In the genomic region with DNA sequence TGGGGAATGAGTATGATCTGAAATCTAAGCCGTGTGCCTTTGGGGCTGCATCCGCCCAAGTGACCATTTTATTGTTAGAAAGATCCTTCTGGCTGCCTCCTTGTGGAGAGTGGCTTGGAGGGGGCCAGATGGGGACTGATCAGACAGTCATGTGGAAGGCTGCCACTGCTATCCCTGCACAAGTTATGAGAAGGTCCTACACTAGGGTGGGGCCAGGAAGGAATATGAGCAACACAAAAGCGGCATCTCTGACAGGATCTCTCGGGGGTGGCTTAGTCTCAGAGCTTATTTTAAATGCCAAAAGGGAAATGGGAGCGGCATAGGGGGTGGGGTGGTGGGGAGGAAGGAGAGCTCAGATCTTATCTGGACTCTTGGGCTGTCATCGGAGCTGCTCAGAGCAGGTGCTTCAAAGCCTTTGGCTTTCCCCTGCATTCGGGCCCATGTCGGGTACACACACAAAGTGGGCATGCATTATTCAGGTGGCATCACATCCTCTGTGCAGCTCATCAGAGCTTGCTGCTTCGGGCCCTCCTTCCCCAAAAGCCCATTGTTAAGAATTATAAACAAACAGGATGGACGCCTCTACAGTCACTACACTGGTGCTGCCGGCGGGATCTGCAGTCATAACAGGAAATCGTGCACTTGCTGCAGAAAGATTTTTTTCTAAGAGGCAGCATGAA, we compare ENCODE assay signal across 9 cellular contexts.
A peak's percentile ranks its signal among the peaks of the same experiment; 100 is the strongest.
DNase-seq lines count a peak whose midpoint lies in the region; ATAC-seq and TF ChIP-seq lines count a peak whose summit lies in the region.
"Had no signal": no experiment of that assay in that cellular context is flagged by ENCODE, and none has a peak within 500 bp of the region (broad histone marks: within the 10 kb centered on the region; RNA-seq: fewer than 3 reads in every experiment).

No MANE protein-coding gene starts in this region.

- H3K27ac ChIP-seq in thyroid gland = no peak overlapping the region

- H3K4me1 ChIP-seq in thyroid gland = no peaks in the 10 kb centered on the region

- no peaks in the 10 kb centered on the region for H3K27me3 Mint-ChIP-seq in natural killer cell (ENCODE audit: low read depth in 2 of 2)

- no peaks in the 10 kb centered on the region for H3K9me3 ChIP-seq in thyroid gland

- peaks cover 3 to 4% of the 10 kb centered on the region in 2 donors for H3K9me3 Mint-ChIP-seq in natural killer cell

- intact Hi-C loops in natural killer cell (cut with micrococcal nuclease) (loop anchor here (5.0 kb wide), 1 partner anchor 145 kb away; no protein-coding TSS in a partner anchor), thyroid gland (cut with DNase I) (no loop called here)

- TF ChIP-seq POLR2A in thyroid gland (IDR thresholded peaks at IDR 0.05) = no peak

- no peak overlapping the region for H3K4me3 ChIP-seq in thyroid gland (replicated peaks in 1 of 3)
- H3K4me3 ChIP-seq: K562 had no signal

- H3K4me3 Mint-ChIP-seq in natural killer cell = no peak overlapping the region

- peak; percentile 44 for DNase-seq in activated CD4-positive, CD25-positive, alpha-beta regulatory T cell treated with anti-CD3 and anti-CD28 coated beads, Interleukin-2, amount 50 U/mL, for 72 hours
- DNase-seq in activated T-helper 1 cell treated with Interleukin-2 at 50 U/mL for 16 hours (ENCODE audit: low read depth) = peak; percentile 66
- DNase-seq in natural killer cell = peak; percentile 34
- DNase-seq in stimulated activated naive CD8-positive, alpha-beta T cell treated with anti-CD3 and anti-CD28 coated beads, Interleukin-15, Interleukin-2, amounts not matched to agents 100 U/mL and 50 U/mL, for 24 hours = peak; percentile 30
- no peak for DNase-seq in omental fat pad (ENCODE audit: low spot score)
- DNase-seq in thyroid gland = no peak
- DNase-seq in amniotic stem cell (lab: John Stamatoyannopoulos, UW) = no peak
- DNase-seq: NCI-H526 had no signal

- no peak overlapping the region for H3K27ac Mint-ChIP-seq in natural killer cell

- TF ChIP-seq CTCF in natural killer cell (IDR thresholded peaks at IDR 0.05) (no peak), omental fat pad (IDR thresholded peaks at IDR 0.05) (no peak), thyroid gland (IDR thresholded peaks at IDR 0.05) (no peak)

- 25 to 42% methylated on average over 13 of the region's 13 CpGs for WGBS in thyroid gland, 2 donors

- no peaks in the 10 kb centered on the region for H3K36me3 ChIP-seq in thyroid gland

- H3K27me3 ChIP-seq in thyroid gland = no peaks in the 10 kb centered on the region

- peaks cover 22 to 30% of the 10 kb centered on the region in 2 donors for H3K4me1 Mint-ChIP-seq in natural killer cell

- peak; percentile 79 to 90 (median 84) for ATAC-seq in natural killer cell
- ATAC-seq in stimulated activated naive CD8-positive, alpha-beta T cell treated with anti-CD3 and anti-CD28 coated beads, Interleukin-15, Interleukin-2, amounts not matched to agents 100 U/mL and 50 U/mL, for 24 hours = peak; percentile 69
- ATAC-seq in omental fat pad (ENCODE audit: low FRiP score) = no peak
- ATAC-seq: K562 had no signal

- H3K36me3 Mint-ChIP-seq in natural killer cell = no peaks in the 10 kb centered on the region

Comparison
In these comparisons a context has a peak if more than half of its experiments do, and no peak if none do; other contexts are left out.
1. DNase-seq: peak in activated CD4-positive, CD25-positive, alpha-beta regulatory T cell treated with anti-CD3 and anti-CD28 coated beads, Interleukin-2, amount 50 U/mL, for 72 hours (single experiment), activated T-helper 1 cell treated with Interleukin-2 at 50 U/mL for 16 hours (single experiment), natural killer cell (single experiment) and stimulated activated naive CD8-positive, alpha-beta T cell treated with anti-CD3 and anti-CD28 coated beads, Interleukin-15, Interleukin-2, amounts not matched to agents 100 U/mL and 50 U/mL, for 24 hours (single experiment); none in omental fat pad (single experiment), thyroid gland (0 of 2) and amniotic stem cell (single experiment).